1 cellular context compared by ENCODE assay signal in the genomic region with DNA sequence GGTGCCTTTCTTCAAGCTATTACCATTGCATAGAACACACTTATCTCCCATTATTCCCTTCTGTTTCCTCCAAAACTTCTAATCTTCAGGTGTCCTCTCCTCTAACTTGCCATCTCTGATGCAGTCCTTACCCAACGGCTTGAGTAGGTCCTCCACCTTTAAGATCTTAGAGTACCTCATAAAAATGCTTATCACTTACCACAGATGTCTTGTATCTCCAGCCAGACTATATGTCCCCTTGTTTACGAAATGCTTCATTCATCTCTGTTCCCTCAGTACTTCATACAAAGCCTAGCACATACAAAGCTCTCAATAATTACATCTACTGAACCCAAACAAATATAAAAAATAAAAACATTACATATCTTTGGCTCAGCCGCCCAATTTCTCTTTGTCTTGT.
TF ChIP-seq lines count a peak whose summit lies in the region.

No MANE protein-coding gene starts in this region.

TF ChIP-seq in WTC11, 78 proteins besides CTCF, POLR2A, EP300 and RAD21 (continued from another document):
- TF ChIP-seq, protein P1, sequence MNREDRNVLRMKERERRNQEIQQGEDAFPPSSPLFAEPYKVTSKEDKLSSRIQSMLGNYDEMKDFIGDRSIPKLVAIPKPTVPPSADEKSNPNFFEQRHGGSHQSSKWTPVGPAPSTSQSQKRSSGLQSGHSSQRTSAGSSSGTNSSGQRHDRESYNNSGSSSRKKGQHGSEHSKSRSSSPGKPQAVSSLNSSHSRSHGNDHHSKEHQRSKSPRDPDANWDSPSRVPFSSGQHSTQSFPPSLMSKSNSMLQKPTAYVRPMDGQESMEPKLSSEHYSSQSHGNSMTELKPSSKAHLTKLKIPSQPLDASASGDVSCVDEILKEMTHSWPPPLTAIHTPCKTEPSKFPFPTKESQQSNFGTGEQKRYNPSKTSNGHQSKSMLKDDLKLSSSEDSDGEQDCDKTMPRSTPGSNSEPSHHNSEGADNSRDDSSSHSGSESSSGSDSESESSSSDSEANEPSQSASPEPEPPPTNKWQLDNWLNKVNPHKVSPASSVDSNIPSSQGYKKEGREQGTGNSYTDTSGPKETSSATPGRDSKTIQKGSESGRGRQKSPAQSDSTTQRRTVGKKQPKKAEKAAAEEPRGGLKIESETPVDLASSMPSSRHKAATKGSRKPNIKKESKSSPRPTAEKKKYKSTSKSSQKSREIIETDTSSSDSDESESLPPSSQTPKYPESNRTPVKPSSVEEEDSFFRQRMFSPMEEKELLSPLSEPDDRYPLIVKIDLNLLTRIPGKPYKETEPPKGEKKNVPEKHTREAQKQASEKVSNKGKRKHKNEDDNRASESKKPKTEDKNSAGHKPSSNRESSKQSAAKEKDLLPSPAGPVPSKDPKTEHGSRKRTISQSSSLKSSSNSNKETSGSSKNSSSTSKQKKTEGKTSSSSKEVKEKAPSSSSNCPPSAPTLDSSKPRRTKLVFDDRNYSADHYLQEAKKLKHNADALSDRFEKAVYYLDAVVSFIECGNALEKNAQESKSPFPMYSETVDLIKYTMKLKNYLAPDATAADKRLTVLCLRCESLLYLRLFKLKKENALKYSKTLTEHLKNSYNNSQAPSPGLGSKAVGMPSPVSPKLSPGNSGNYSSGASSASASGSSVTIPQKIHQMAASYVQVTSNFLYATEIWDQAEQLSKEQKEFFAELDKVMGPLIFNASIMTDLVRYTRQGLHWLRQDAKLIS (CRISPR knock-in tag; IDR thresholded peaks at IDR 0.05; ENCODE audit: borderline replicate concordance): no peak
- TF ChIP-seq, protein P2, sequence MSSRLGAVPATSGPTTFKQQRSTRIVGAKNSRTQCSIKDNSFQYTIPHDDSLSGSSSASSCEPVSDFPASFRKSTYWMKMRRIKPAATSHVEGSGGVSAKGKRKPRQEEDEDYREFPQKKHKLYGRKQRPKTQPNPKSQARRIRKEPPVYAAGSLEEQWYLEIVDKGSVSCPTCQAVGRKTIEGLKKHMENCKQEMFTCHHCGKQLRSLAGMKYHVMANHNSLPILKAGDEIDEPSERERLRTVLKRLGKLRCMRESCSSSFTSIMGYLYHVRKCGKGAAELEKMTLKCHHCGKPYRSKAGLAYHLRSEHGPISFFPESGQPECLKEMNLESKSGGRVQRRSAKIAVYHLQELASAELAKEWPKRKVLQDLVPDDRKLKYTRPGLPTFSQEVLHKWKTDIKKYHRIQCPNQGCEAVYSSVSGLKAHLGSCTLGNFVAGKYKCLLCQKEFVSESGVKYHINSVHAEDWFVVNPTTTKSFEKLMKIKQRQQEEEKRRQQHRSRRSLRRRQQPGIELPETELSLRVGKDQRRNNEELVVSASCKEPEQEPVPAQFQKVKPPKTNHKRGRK (CRISPR knock-in tag; IDR thresholded peaks at IDR 0.05; ENCODE audit: borderline replicate concordance): no peak
- TF ChIP-seq JUN (CRISPR knock-in tag; IDR thresholded peaks at IDR 0.05): no peak
- TF ChIP-seq, protein P3, sequence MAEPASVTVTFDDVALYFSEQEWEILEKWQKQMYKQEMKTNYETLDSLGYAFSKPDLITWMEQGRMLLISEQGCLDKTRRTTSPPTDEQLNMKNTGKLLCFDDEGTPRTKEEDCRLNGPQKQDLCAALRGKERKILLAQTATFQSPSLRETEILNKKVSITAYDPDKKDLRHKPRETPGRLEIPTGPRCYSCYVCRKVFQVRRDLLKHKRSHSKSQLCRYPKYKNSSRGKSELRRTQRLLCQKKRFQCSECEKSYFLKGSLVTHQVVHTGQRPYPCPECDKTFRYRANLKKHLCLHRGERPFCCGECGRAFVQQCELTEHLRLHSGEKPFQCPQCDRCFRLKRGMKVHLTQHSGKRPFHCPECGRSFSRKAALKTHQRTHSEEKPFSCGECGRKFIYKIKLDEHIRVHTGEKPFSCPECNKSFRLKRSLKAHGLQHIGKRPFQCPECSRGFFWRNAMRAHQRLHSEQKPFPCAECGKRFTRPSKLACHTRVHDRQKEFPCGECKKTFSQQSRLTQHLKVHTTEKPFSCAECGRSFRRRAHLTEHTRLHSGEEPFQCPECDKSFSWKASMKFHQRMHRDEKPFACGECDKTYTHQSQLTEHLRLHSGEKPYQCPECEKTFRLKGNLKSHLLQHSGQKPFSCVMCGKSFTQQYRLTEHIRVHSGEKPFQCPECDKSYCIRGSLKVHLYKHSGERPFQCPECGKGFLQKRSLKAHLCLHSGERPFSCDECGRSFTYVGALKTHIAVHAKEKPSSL (CRISPR knock-in tag; conservative IDR thresholded peaks at IDR 0.05): no peak
- no peak for TF ChIP-seq NFE2L1 (CRISPR knock-in tag; IDR thresholded peaks at IDR 0.05)
- TF ChIP-seq GTF2I (CRISPR knock-in tag; conservative IDR thresholded peaks at IDR 0.05): no peak
- TF ChIP-seq, protein P4, sequence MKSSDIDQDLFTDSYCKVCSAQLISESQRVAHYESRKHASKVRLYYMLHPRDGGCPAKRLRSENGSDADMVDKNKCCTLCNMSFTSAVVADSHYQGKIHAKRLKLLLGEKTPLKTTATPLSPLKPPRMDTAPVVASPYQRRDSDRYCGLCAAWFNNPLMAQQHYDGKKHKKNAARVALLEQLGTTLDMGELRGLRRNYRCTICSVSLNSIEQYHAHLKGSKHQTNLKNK (CRISPR knock-in tag; IDR thresholded peaks at IDR 0.05): no peak
- TF ChIP-seq, protein P5, sequence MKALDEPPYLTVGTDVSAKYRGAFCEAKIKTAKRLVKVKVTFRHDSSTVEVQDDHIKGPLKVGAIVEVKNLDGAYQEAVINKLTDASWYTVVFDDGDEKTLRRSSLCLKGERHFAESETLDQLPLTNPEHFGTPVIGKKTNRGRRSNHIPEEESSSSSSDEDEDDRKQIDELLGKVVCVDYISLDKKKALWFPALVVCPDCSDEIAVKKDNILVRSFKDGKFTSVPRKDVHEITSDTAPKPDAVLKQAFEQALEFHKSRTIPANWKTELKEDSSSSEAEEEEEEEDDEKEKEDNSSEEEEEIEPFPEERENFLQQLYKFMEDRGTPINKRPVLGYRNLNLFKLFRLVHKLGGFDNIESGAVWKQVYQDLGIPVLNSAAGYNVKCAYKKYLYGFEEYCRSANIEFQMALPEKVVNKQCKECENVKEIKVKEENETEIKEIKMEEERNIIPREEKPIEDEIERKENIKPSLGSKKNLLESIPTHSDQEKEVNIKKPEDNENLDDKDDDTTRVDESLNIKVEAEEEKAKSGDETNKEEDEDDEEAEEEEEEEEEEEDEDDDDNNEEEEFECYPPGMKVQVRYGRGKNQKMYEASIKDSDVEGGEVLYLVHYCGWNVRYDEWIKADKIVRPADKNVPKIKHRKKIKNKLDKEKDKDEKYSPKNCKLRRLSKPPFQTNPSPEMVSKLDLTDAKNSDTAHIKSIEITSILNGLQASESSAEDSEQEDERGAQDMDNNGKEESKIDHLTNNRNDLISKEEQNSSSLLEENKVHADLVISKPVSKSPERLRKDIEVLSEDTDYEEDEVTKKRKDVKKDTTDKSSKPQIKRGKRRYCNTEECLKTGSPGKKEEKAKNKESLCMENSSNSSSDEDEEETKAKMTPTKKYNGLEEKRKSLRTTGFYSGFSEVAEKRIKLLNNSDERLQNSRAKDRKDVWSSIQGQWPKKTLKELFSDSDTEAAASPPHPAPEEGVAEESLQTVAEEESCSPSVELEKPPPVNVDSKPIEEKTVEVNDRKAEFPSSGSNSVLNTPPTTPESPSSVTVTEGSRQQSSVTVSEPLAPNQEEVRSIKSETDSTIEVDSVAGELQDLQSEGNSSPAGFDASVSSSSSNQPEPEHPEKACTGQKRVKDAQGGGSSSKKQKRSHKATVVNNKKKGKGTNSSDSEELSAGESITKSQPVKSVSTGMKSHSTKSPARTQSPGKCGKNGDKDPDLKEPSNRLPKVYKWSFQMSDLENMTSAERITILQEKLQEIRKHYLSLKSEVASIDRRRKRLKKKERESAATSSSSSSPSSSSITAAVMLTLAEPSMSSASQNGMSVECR (CRISPR knock-in tag; IDR thresholded peaks at IDR 0.05; ENCODE audit: borderline replicate concordance): no peak
- TF ChIP-seq KAT7 (CRISPR knock-in tag; IDR thresholded peaks at IDR 0.05; ENCODE audit: borderline replicate concordance): no peak
- TF ChIP-seq ZNF219 (CRISPR knock-in tag; IDR thresholded peaks at IDR 0.05; ENCODE audit: borderline replicate concordance): no peak
